Comparison of ENCODE assay signal across 1 cellular context in genomic region chr11:44327730-44328691, GRCh38.
TF ChIP-seq lines count a peak whose summit lies in the region.

No MANE protein-coding gene starts in this region.

TF ChIP-seq in Ishikawa, 13 proteins besides CTCF, POLR2A, EP300 and RAD21 (continued from another document):
- TF ChIP-seq MAX (IDR thresholded peaks at IDR 0.05) = no peak
- no peak for TF ChIP-seq FOXM1 (IDR thresholded peaks at IDR 0.05; ENCODE audit: borderline replicate concordance, low read depth)
- no peak for TF ChIP-seq EGR1 (IDR thresholded peaks at IDR 0.05)
- no peak for TF ChIP-seq USF1 (IDR thresholded peaks at IDR 0.05)
- no peak for TF ChIP-seq TEAD4 (IDR thresholded peaks at IDR 0.05)
- no peak for TF ChIP-seq NFIC (IDR thresholded peaks at IDR 0.05)
- no peak for TF ChIP-seq TCF12 (IDR thresholded peaks at IDR 0.05; ENCODE audit: low read depth)
- no peak for TF ChIP-seq TAF1 (IDR thresholded peaks at IDR 0.05; ENCODE audit: low read depth)
TF ChIP-seq in Ishikawa: peak in this region for 0.
